In genomic region chr1:31376374-31377134, GRCh38 we compare ENCODE assay signal across 10 cellular contexts. TPM values are rescaled to one million over a fixed set of nuclear protein-coding genes. Genes with fewer than 3 reads are reported as not detected.
A peak's percentile ranks its signal among the peaks of the same experiment; 100 is the strongest.
DNase-seq lines count a peak whose midpoint lies in the region; ATAC-seq, FAIRE-seq and TF ChIP-seq lines count a peak whose summit lies in the region.
"Had no signal": no experiment of that assay in that cellular context is flagged by ENCODE, and none has a peak within 500 bp of the region (broad histone marks: within the 10 kb centered on the region; RNA-seq: fewer than 3 reads in every experiment).

No MANE protein-coding gene starts in this region.

- H4K20me1 ChIP-seq in K562 (replicated peaks; ENCODE audit: control insufficient read depth, insufficient read depth, low read length) = no peaks in the 10 kb centered on the region

- H3K27me3 ChIP-seq in K562 (ENCODE audit: control insufficient read depth in 2 of 2, insufficient read depth in 2 of 2, low read length in 2 of 2) = peaks cover 0 to 6% of the 10 kb centered on the region in 2 experiments; a peak in 1 of 5 replicates

- H3K4me3 ChIP-seq in AG09309 (ENCODE audit: control insufficient read depth, low read depth, low read length) = no peak overlapping the region
- no peak overlapping the region for H3K4me3 ChIP-seq in K562

- H3K4me3 Mint-ChIP-seq in stimulated activated memory B cell treated with anti-CD40 and anti-IgM and Interleukin-4, amounts not matched to agents 10 μg/mL and 1 μg/mL and 100 μg/mL, for 72 hours = no peak overlapping the region

- CTCF ChIA-PET in K562 (lab: Yijun Ruan, JAX; ENCODE audit: low intra/inter-chr PET ratio) = no interaction called here

- in situ Hi-C loops in KBM-7 (cut with MboI; ENCODE audit: low pct_unique_long_range_greater_than_20kb, low sequenced_read_pairs) = no loop called here
- in situ Hi-C loops in K562 (cut with MboI) = no loop called here

- H3K27ac Mint-ChIP-seq in stimulated activated memory B cell treated with anti-CD40 and anti-IgM and Interleukin-4, amounts not matched to agents 10 μg/mL and 1 μg/mL and 100 μg/mL, for 72 hours = no peak overlapping the region

- ATAC-seq in K562 = no peak
- ATAC-seq in GM21360 (IDR thresholded peaks at IDR 0.05; ENCODE audit: unreplicated experiment) = no peak
- ATAC-seq in GM18519 (IDR thresholded peaks at IDR 0.05; ENCODE audit: low FRiP score, unreplicated experiment) = no peak
- ATAC-seq in HG03196 (IDR thresholded peaks at IDR 0.05; ENCODE audit: unreplicated experiment) = no peak
- ATAC-seq in stimulated activated memory B cell treated with anti-CD40 and anti-IgM and Interleukin-4, amounts not matched to agents 10 μg/mL and 1 μg/mL and 100 μg/mL, for 72 hours = no peak

- BruUV-seq in K562 (replicated peaks; lab: Mats Ljungman, UMichigan) = no TSS peak

- H3K36me3 Mint-ChIP-seq in stimulated activated memory B cell treated with anti-CD40 and anti-IgM and Interleukin-4, amounts not matched to agents 10 μg/mL and 1 μg/mL and 100 μg/mL, for 72 hours = no peaks in the 10 kb centered on the region

- TF ChIP-seq RAD21 in K562 (CRISPR knock-in tag; conservative IDR thresholded peaks at IDR 0.05 in 1 of 2, IDR thresholded peaks at IDR 0.05 in 1 of 2) = no peak

- TF ChIP-seq CTCF in AG09309 (IDR thresholded peaks at IDR 0.05; ENCODE audit: control insufficient read depth, insufficient read depth, low read depth, low read length, missing control alignments) (no peak), K562 (IDR thresholded peaks at IDR 0.05 in 2 of 3, conservative IDR thresholded peaks at IDR 0.05 in 1 of 3; ENCODE audit: insufficient read depth in 2 of 3, low read depth in 1 of 3, low read length in 3 of 3) (no peak)

- H3K9ac ChIP-seq in K562 (ENCODE audit: insufficient read depth in 1 of 2, low read depth in 2 of 2, low read length in 2 of 2) = no peak overlapping the region

- H3K27me3 Mint-ChIP-seq in stimulated activated memory B cell treated with anti-CD40 and anti-IgM and Interleukin-4, amounts not matched to agents 10 μg/mL and 1 μg/mL and 100 μg/mL, for 72 hours = peaks cover 68% of the 10 kb centered on the region

- no peaks in the 10 kb centered on the region for H3K9me1 ChIP-seq in K562 (ENCODE audit: control insufficient read depth, insufficient read depth, low read length)

- H3K27ac ChIP-seq in K562 (ENCODE audit: extremely low read depth, low read depth, low read length) = no peak overlapping the region

- POLR2A ChIA-PET in K562 (lab: Yijun Ruan, JAX) = interaction anchor here (0.5 to 0.6 kb wide), 2 partner anchors 18 to 173 kb away, joined by 3 read pairs; no protein-coding TSS in a partner anchor

- H2AFZ ChIP-seq in K562 (ENCODE audit: low read depth, low read length) = no peak overlapping the region

- intact Hi-C loops in K562 (cut with micrococcal nuclease) = no loop called here

- no peaks in the 10 kb centered on the region for H3K9me3 Mint-ChIP-seq in stimulated activated memory B cell treated with anti-CD40 and anti-IgM and Interleukin-4, amounts not matched to agents 10 μg/mL and 1 μg/mL and 100 μg/mL, for 72 hours

- DNase-seq in AG09309 (ENCODE audit: low read depth) = peak; percentile 59
- DNase-seq in KBM-7 = peak; percentile 18
- DNase-seq in K562 (ENCODE audit: extremely low read depth in 1 of 4, low spot score in 3 of 4) = peak; percentile 29 to 56 (median 54)
- DNase-seq in kidney glomerular epithelial cell (lab: John Stamatoyannopoulos, UW) = peak; percentile 83
- DNase-seq: DND-41 had no signal

- H3K4me1 ChIP-seq in K562 (replicated peaks in 1 of 2; ENCODE audit: control insufficient read depth in 2 of 2, insufficient read depth in 2 of 2, low read length in 2 of 2) = peaks cover 8 to 16% of the 10 kb centered on the region in 2 experiments

- H3K36me3 ChIP-seq in K562 (ENCODE audit: control insufficient read depth, insufficient read depth, low read length) = no peaks in the 10 kb centered on the region

- no peaks in the 10 kb centered on the region for H3K9me3 ChIP-seq in K562 (replicated peaks; ENCODE audit: control insufficient read depth, insufficient read depth, low read depth, low read length)

- TF ChIP-seq EP300 in K562 (IDR thresholded peaks at IDR 0.05; ENCODE audit: low read length) = no peak

- no peaks in the 10 kb centered on the region for H3K79me2 ChIP-seq in K562 (ENCODE audit: control insufficient read depth, insufficient read depth, low read length)

- WGBS in K562 (ENCODE audit: insufficient coverage, low coverage, missing lambda C conversion rate) = 10% methylated on average over 8 of the region's 8 CpGs

- no peak overlapping the region for H3K4me2 ChIP-seq in K562 (ENCODE audit: insufficient read depth, low read length)

- FAIRE-seq in K562 (lab: Jason Lieb, UNC) = no peak

- H3K4me1 Mint-ChIP-seq in stimulated activated memory B cell treated with anti-CD40 and anti-IgM and Interleukin-4, amounts not matched to agents 10 μg/mL and 1 μg/mL and 100 μg/mL, for 72 hours = peaks cover 24% of the 10 kb centered on the region

- TF ChIP-seq POLR2A in K562 (conservative IDR thresholded peaks at IDR 0.05) = no peak

TF ChIP-seq in K562, 482 proteins besides CTCF, POLR2A, EP300 and RAD21 (continues in another document):
- TF ChIP-seq E2F6 (IDR thresholded peaks at IDR 0.05; ENCODE audit: borderline replicate concordance in 1 of 2, extremely low read depth in 1 of 2, insufficient read depth in 1 of 2, insufficient read length in 1 of 2, low read depth in 1 of 2, low read length in 1 of 2, poor library complexity in 1 of 2, severe bottlenecking in 1 of 2) = no peak
- TF ChIP-seq TRIM28 (IDR thresholded peaks at IDR 0.05) = no peak
- peak; percentile 95 for TF ChIP-seq CTBP1 (IDR thresholded peaks at IDR 0.05; ENCODE audit: borderline replicate concordance)
- TF ChIP-seq HBP1 (CRISPR knock-in tag; IDR thresholded peaks at IDR 0.05) = no peak
- TF ChIP-seq ESRRA (IDR thresholded peaks at IDR 0.05; ENCODE audit: borderline replicate concordance, low read depth) = no peak
- peak; percentile 41; the same call in 1 of the 2 replicates for TF ChIP-seq JUND (IDR thresholded peaks at IDR 0.05; ENCODE audit: borderline replicate concordance, low read depth, low read length)
- TF ChIP-seq JUND (tag; IDR thresholded peaks at IDR 0.05; ENCODE audit: borderline replicate concordance, low read depth, low read length) = no peak
- TF ChIP-seq SMARCA4 (IDR thresholded peaks at IDR 0.05) = no peak

RNA-seq across cellular contexts. Expression of gene FABP3, which starts 3.7 kb away (rescaled TPM):
- total RNA-seq in K562 (2011; cell fraction: chromatin; rRNA removed; ENCODE audit: low replicate concordance) = not detected in 2 replicates
- total RNA-seq in K562 (2011; cell fraction: nucleolus; rRNA removed) = not detected in 2 replicates
- not detected in 2 replicates for total RNA-seq in K562 (2011; cell fraction: nucleoplasm; rRNA removed)
- total RNA-seq in K562 (2014; rRNA removed) (not detected in 2 replicates), K562 (2014; rRNA removed; fragmentation: Illumina TruSeq; extraction: Trizol) (not detected in 2 replicates), K562 (2015; rRNA removed; fragmentation: Illumina TruSeq; extraction: Trizol) (not detected in 2 replicates), K562 (2021) (not detected in 2 replicates)
- polyA plus RNA-seq in K562 (2011; rRNA removed) (not detected in 2 replicates), K562 (2014; fragmentation: Illumina TruSeq; extraction: Trizol) (not detected in 2 replicates), K562 (2014; fragmentation: Nextera tagmentation; extraction: Ambion mirVana) (under 1 TPM in 1 of 2 experiments, not detected in 1; 0.22 TPM), K562 (2014; rRNA removed) (not detected in 2 replicates)
- polyA plus RNA-seq in K562 (2011; cell fraction: cytosol; rRNA removed) = not detected in 2 replicates
- polyA plus RNA-seq in K562 (2011; cell fraction: nucleus; rRNA removed) = not detected in 2 replicates
- 0.28 and 0.38 TPM in 2 replicates for polyA plus RNA-seq in K562 (2012)
- not detected in 2 replicates for polyA minus RNA-seq in K562 (2011; rRNA and poly(A)+ RNA removed)
- polyA minus RNA-seq in K562 (2011; cell fraction: cytosol; rRNA and poly(A)+ RNA removed) = not detected in 2 replicates
- not detected in 2 replicates for polyA minus RNA-seq in K562 (2011; cell fraction: nucleus; rRNA and poly(A)+ RNA removed)
- total RNA-seq: T-helper 1 cell treated with Interleukin-12 subunit alpha and Interleukin-12 subunit beta and Interleukin-4 antibody, amounts not matched to agents 30 ng/mL and 1 ng/mL, for 36 hours had no signal

RNA-seq across cellular contexts. Expression of gene SERINC2, which starts 36.5 kb away (rescaled TPM):
- total RNA-seq in K562 (2011; cell fraction: chromatin; rRNA removed; ENCODE audit: low replicate concordance) = 1.7 and 5.6 TPM in 2 replicates
- 5.8 and 6.4 TPM in 2 replicates for total RNA-seq in K562 (2011; cell fraction: nucleolus; rRNA removed)
- 5.9 and 7.2 TPM in 2 replicates for total RNA-seq in K562 (2011; cell fraction: nucleoplasm; rRNA removed)
- total RNA-seq in K562 (2014; rRNA removed) (0.45 TPM in 1 of 2 replicates, not detected in the other), K562 (2014; rRNA removed; fragmentation: Illumina TruSeq; extraction: Trizol) (0.10 and 0.15 TPM in 2 replicates), K562 (2015; rRNA removed; fragmentation: Illumina TruSeq; extraction: Trizol) (0.22 and 0.23 TPM in 2 replicates), K562 (2021) (1.2 and 1.5 TPM in 2 replicates)
- polyA plus RNA-seq in K562 (2011; rRNA removed) (0.88 and 1.0 TPM in 2 replicates), K562 (2014; fragmentation: Illumina TruSeq; extraction: Trizol) (0.70 and 1.2 TPM in 2 replicates), K562 (2014; fragmentation: Nextera tagmentation; extraction: Ambion mirVana) (under 1 TPM in 1 of 2 experiments, not detected in 1; 0.07 TPM), K562 (2014; rRNA removed) (1.0 and 1.8 TPM in 2 replicates)
- polyA plus RNA-seq in K562 (2011; cell fraction: cytosol; rRNA removed) = 1.7 and 4.1 TPM in 2 replicates
- polyA plus RNA-seq in K562 (2011; cell fraction: nucleus; rRNA removed) = 1.5 and 2.4 TPM in 2 replicates
- polyA plus RNA-seq in K562 (2012) = 0.76 and 3.3 TPM in 2 replicates
- polyA minus RNA-seq in K562 (2011; rRNA and poly(A)+ RNA removed) = 0.21 and 0.63 TPM in 2 replicates
- polyA minus RNA-seq in K562 (2011; cell fraction: cytosol; rRNA and poly(A)+ RNA removed) = 0.73 and 0.95 TPM in 2 replicates
- 0.54 and 0.89 TPM in 2 replicates for polyA minus RNA-seq in K562 (2011; cell fraction: nucleus; rRNA and poly(A)+ RNA removed)

Comparison
In these comparisons a context has a peak if more than half of its experiments do, and no peak if none do; other contexts are left out.
1. DNase-seq: peak in every context shown above with its lines; median percentile 83 in kidney glomerular epithelial cell; 59 in AG09309; 54 in K562; 18 in KBM-7.